ENCODE assay signal across 8 cellular contexts in genomic region chr10:3067859-3068179, GRCh38. TPM values are rescaled to one million over a fixed set of nuclear protein-coding genes. Genes with fewer than 3 reads are reported as not detected.
DNase-seq lines count a peak whose midpoint lies in the region; ATAC-seq and TF ChIP-seq lines count a peak whose summit lies in the region.

No MANE protein-coding gene starts in this region.

- TF ChIP-seq EP300 in upper lobe of left lung (IDR thresholded peaks at IDR 0.05): no peak

- peak overlapping the region; percentile 6 to 77 (median 64) for H3K4me3 ChIP-seq in adrenal gland
- H3K4me3 ChIP-seq in right lobe of liver: peak overlapping the region; percentile 53 to 66 (median 63)
- peak overlapping the region; percentile 58 to 86 (median 66) for H3K4me3 ChIP-seq in upper lobe of left lung

- peak overlapping the region in 2 of 5 donors; percentile 48 to 58 for H3K27ac ChIP-seq in adrenal gland
- H3K27ac ChIP-seq in right lobe of liver: no peak overlapping the region
- peak overlapping the region in 2 of 4 donors; percentile 56 to 60 for H3K27ac ChIP-seq in upper lobe of left lung

- no peak for TF ChIP-seq CTCF in adrenal gland (IDR thresholded peaks at IDR 0.05)
- TF ChIP-seq CTCF in right lobe of liver (IDR thresholded peaks at IDR 0.05): no peak
- TF ChIP-seq CTCF in upper lobe of left lung (IDR thresholded peaks at IDR 0.05): no peak

- ATAC-seq in left cardiac atrium (peak; percentile 2 to 3), left ventricle myocardium superior (no peak), HG03280 (IDR thresholded peaks at IDR 0.05; ENCODE audit: unreplicated experiment) (peak; percentile 9), right lobe of liver (peak in 2 of 4 donors; percentile 3 to 4), upper lobe of left lung (ENCODE audit: low FRiP score in 2 of 2) (peak in 1 of 2 donors; percentile 4)

- DNase-seq in left cardiac atrium (no peak), left ventricle myocardium superior (no peak), adrenal gland (no peak), right lobe of liver (no peak), upper lobe of left lung (peak in 1 of 2 donors; percentile 82), NCI-H345 treated with DMSO at 0.1 percent for 48 hours (lab: John Stamatoyannopoulos, UW; ENCODE audit: unreplicated experiment) (no peak), T-helper 9 cell (no peak)

- H3K4me1 ChIP-seq in adrenal gland (replicated peaks in 1 of 2): peaks cover 9% of the 10 kb centered on the region in 2 donors
- H3K4me1 ChIP-seq in right lobe of liver: peaks cover 0 to 11% (median 0%) of the 10 kb centered on the region in 4 donors
- H3K4me1 ChIP-seq in upper lobe of left lung: peaks cover 19 to 36% (median 24%) of the 10 kb centered on the region in 4 donors

- H3K36me3 ChIP-seq in adrenal gland (replicated peaks in 1 of 2) (no peaks in the 10 kb centered on the region), right lobe of liver (no peaks in the 10 kb centered on the region), upper lobe of left lung (no peaks in the 10 kb centered on the region)

- 0 to 1% (median 0%) methylated on average over 5 to 29 of the region's 29 CpGs for WGBS in adrenal gland, 4 donors
- 0% methylated on average over 4 of the region's 29 CpGs for WGBS in right lobe of liver (ENCODE audit: insufficient coverage, low coverage, low lambda C conversion rate, missing lambda C conversion rate)
- 1 to 3% methylated on average over 7 to 28 of the region's 29 CpGs for WGBS in upper lobe of left lung, 2 donors

- intact Hi-C loops in left cardiac atrium (cut with DNase I) (no loop called here), left ventricle myocardium superior (cut with micrococcal nuclease) (no loop called here), adrenal gland (cut with DNase I) (no loop called here), right lobe of liver (cut with DNase I) (no loop called here)

- H3K9me3 ChIP-seq in adrenal gland (replicated peaks in 1 of 3) (no peaks in the 10 kb centered on the region), right lobe of liver (no peaks in the 10 kb centered on the region), upper lobe of left lung (no peaks in the 10 kb centered on the region)

- TF ChIP-seq POLR2A in adrenal gland (IDR thresholded peaks at IDR 0.05) (no peak), right lobe of liver (IDR thresholded peaks at IDR 0.05) (no peak), upper lobe of left lung (IDR thresholded peaks at IDR 0.05) (no peak)

- H3K27me3 ChIP-seq in adrenal gland: no peaks in the 10 kb centered on the region
- peaks cover 0 to 4% of the 10 kb centered on the region in 2 donors for H3K27me3 ChIP-seq in right lobe of liver
- H3K27me3 ChIP-seq in upper lobe of left lung: peaks cover 0 to 25% (median 9%) of the 10 kb centered on the region in 4 donors

RNA-seq across cellular contexts. Expression of gene PFKP, which starts 0.5 kb away (rescaled TPM):
- 100 to 1,000 TPM in 1 of 2 donors, 10 to 100 TPM in 1; 81.1 to 129 TPM for total RNA-seq in left cardiac atrium
- 178 TPM for total RNA-seq in left ventricle myocardium superior
- total RNA-seq in adrenal gland: 10 to 100 TPM in 7 of 8 donors, 1 to 10 TPM in 1; 8.8 to 46.6 (median 16.1) TPM
- polyA plus RNA-seq in adrenal gland: 10 to 100 TPM; 15.9 to 40.9 (median 16.9) TPM
- total RNA-seq in right lobe of liver: 10 to 100 TPM in 3 of 6 experiments, 1 to 10 TPM in 2, under 1 TPM in 1; 0.66 to 24.1 (median 9.2) TPM
- 10 to 100 TPM; 18.9 to 42.1 (median 30.8) TPM for total RNA-seq in upper lobe of left lung
